15 cellular contexts compared by ENCODE assay signal in genomic region chr3:27195059-27195458, GRCh38.
DNase-seq lines count a peak whose midpoint lies in the region; ATAC-seq and TF ChIP-seq lines count a peak whose summit lies in the region.
"Had no signal": no experiment of that assay in that cellular context is flagged by ENCODE, and none has a peak within 500 bp of the region (broad histone marks: within the 10 kb centered on the region; RNA-seq: fewer than 3 reads in every experiment).

No MANE protein-coding gene starts in this region.

- H3K9me3 ChIP-seq in neuronal stem cell (replicated peaks in 1 of 2; ENCODE audit: control insufficient read depth in 2 of 2, insufficient read depth in 1 of 2, low read depth in 1 of 2, low read length in 2 of 2): no peaks in the 10 kb centered on the region
- H3K9me3 ChIP-seq: prostate gland had no signal

- H4K91ac ChIP-seq in neuronal stem cell (ENCODE audit: low read depth, low read length, poor library complexity): no peak overlapping the region

- no peaks in the 10 kb centered on the region for H3K79me2 ChIP-seq in ACC112 (ENCODE audit: control insufficient read depth, insufficient read depth, low read length, unreplicated experiment)

- no peak overlapping the region for H3K23ac ChIP-seq in neuronal stem cell (ENCODE audit: low read depth, low read length, poor library complexity)

- H2BK120ac ChIP-seq in neuronal stem cell (ENCODE audit: low read depth, low read length): no peak overlapping the region

- H3K4me2 ChIP-seq in neuronal stem cell (ENCODE audit: insufficient read depth, low read length, poor library complexity, severe bottlenecking): no peak overlapping the region

- H3K79me1 ChIP-seq in neuronal stem cell (ENCODE audit: low read depth, low read length): no peaks in the 10 kb centered on the region

- no peak overlapping the region for H2BK15ac ChIP-seq in neuronal stem cell (ENCODE audit: low read length)

- DNase-seq in HT1080 (ENCODE audit: low read depth): peak; percentile 26
- no peak for DNase-seq in brain microvascular endothelial cell
- peak; percentile 50 for DNase-seq in myocyte (ENCODE audit: low read depth)
- no peak for DNase-seq in SHP77 (lab: John Stamatoyannopoulos, UW)
- DNase-seq in neuronal stem cell (ENCODE audit: low spot score): no peak
- DNase-seq: activated CD4-positive, alpha-beta T cell treated with anti-CD3 and anti-CD28 coated beads, Interleukin-2, amount 50 U/mL, for 4 hours; amygdala; Kasumi-1; mesendoderm; Right ventricle myocardium superior; stimulated activated CD4-positive, alpha-beta T cell treated with anti-CD3 and anti-CD28 coated beads, Interleukin-12 subunit alpha, Interleukin-12 subunit beta, amount 100 ng/mL, for 4 hours had no signal

- H3K4me3 ChIP-seq in ACC112 (ENCODE audit: low read depth, low read length) (no peak overlapping the region), brain microvascular endothelial cell (ENCODE audit: low read depth, low read length) (no peak overlapping the region), neuronal stem cell (ENCODE audit: low read length in 2 of 2) (no peak overlapping the region)
- H3K4me3 ChIP-seq: prostate gland had no signal

- no peak overlapping the region for H3K14ac ChIP-seq in neuronal stem cell (ENCODE audit: low read length)

- H3K9ac ChIP-seq in neuronal stem cell (ENCODE audit: low read depth, low read length, poor library complexity): no peak overlapping the region

- no peak for ATAC-seq in activated CD4-positive, CD25-positive, alpha-beta regulatory T cell treated with anti-CD3 and anti-CD28 coated beads, Interleukin-2, amount 50 U/mL, for 24 hours
- ATAC-seq in GM19455 (IDR thresholded peaks at IDR 0.05; ENCODE audit: unreplicated experiment): no peak

- H3K4me1 ChIP-seq in ACC112 (ENCODE audit: control insufficient read depth, insufficient read depth, low read length, unreplicated experiment) (peaks cover 17% of the 10 kb centered on the region), neuronal stem cell (ENCODE audit: control insufficient read depth in 2 of 2, insufficient read depth in 1 of 2, low read depth in 1 of 2, low read length in 2 of 2) (no peaks in the 10 kb centered on the region)
- H3K4me1 ChIP-seq: prostate gland had no signal

- H3K36me3 ChIP-seq in ACC112 (ENCODE audit: insufficient read depth, low read length) (no peaks in the 10 kb centered on the region), brain microvascular endothelial cell (replicated peaks) (no peaks in the 10 kb centered on the region), neuronal stem cell (replicated peaks in 1 of 2; ENCODE audit: control insufficient read depth in 2 of 2, insufficient read depth in 2 of 2, low read length in 2 of 2) (no peaks in the 10 kb centered on the region)
- H3K36me3 ChIP-seq: prostate gland had no signal

- H2AFZ ChIP-seq in ACC112 (ENCODE audit: low read length, unreplicated experiment): no peak overlapping the region
- H2AFZ ChIP-seq in neuronal stem cell (ENCODE audit: low read length): no peak overlapping the region

- H3K27ac ChIP-seq in ACC112 (ENCODE audit: low read depth, low read length) (peak overlapping the region; percentile 64), brain microvascular endothelial cell (peak overlapping the region; percentile 80), neuronal stem cell (replicated peaks; ENCODE audit: low read length) (no peak overlapping the region)
- H3K27ac ChIP-seq: prostate gland had no signal

- H2AK5ac ChIP-seq in neuronal stem cell (ENCODE audit: low read depth, low read length): no peak overlapping the region

- H3K18ac ChIP-seq in neuronal stem cell (ENCODE audit: low read length): no peak overlapping the region

- H2BK12ac ChIP-seq in neuronal stem cell (ENCODE audit: low read length): no peak overlapping the region

- H2BK5ac ChIP-seq in neuronal stem cell (ENCODE audit: low read length): no peak overlapping the region

- H3K27me3 ChIP-seq in ACC112 (ENCODE audit: insufficient read depth, low read length) (no peaks in the 10 kb centered on the region), brain microvascular endothelial cell (replicated peaks) (no peaks in the 10 kb centered on the region), neuronal stem cell (ENCODE audit: control insufficient read depth in 3 of 3, insufficient read depth in 3 of 3, low read depth in 1 of 3, low read length in 3 of 3) (no peaks in the 10 kb centered on the region)

- TF ChIP-seq CTCF in brain microvascular endothelial cell (IDR thresholded peaks at IDR 0.05; ENCODE audit: low read depth, low read length, missing control alignments): no peak

- H4K8ac ChIP-seq in neuronal stem cell (ENCODE audit: low read depth, low read length): no peak overlapping the region

- in situ Hi-C loops in brain microvascular endothelial cell (cut with HindIII; ENCODE audit: low pct_ligation_motif_present, low sequenced_read_pairs): no loop called here

- no peak overlapping the region for H3K4ac ChIP-seq in neuronal stem cell (ENCODE audit: low read length)

Comparison
In these comparisons a context has a peak if more than half of its experiments do, and no peak if none do; other contexts are left out.
1. DNase-seq: peak in HT1080 (single experiment) and myocyte (single experiment); none in brain microvascular endothelial cell (single experiment), SHP77 (0 of 2) and neuronal stem cell (single experiment).